Comparison of ENCODE assay signal across 8 cellular contexts in genomic region chr7:35647171-35647574, GRCh38. TPM values are rescaled to one million over a fixed set of nuclear protein-coding genes. Genes with fewer than 3 reads are reported as not detected.
DNase-seq lines count a peak whose midpoint lies in the region; ATAC-seq and TF ChIP-seq lines count a peak whose summit lies in the region.

No MANE protein-coding gene starts in this region.

- in situ Hi-C loops in GM13977 (cut with MboI; ENCODE audit: low pct_unique_long_range_greater_than_20kb, low sequenced_read_pairs, unreplicated experiment): no loop called here

- peaks cover 61% of the 10 kb centered on the region for H3K4me1 Mint-ChIP-seq in activated CD8-positive, alpha-beta T cell treated with anti-CD3 and anti-CD28 coated beads for 36 hours (ENCODE audit: low read depth)
- H3K4me1 Mint-ChIP-seq in activated CD8-positive, alpha-beta T cell treated with anti-CD3 and anti-CD28 coated beads, Interleukin-2, amount 10 ng/mL, durations not matched to agents 7 days and 5 days (ENCODE audit: low read depth): peaks cover 32% of the 10 kb centered on the region
- peaks cover 40% of the 10 kb centered on the region for H3K4me1 Mint-ChIP-seq in WTC11

- no peaks in the 10 kb centered on the region for H3K27me3 Mint-ChIP-seq in activated CD8-positive, alpha-beta T cell treated with anti-CD3 and anti-CD28 coated beads for 36 hours
- H3K27me3 Mint-ChIP-seq in activated CD8-positive, alpha-beta T cell treated with anti-CD3 and anti-CD28 coated beads, Interleukin-2, amount 10 ng/mL, durations not matched to agents 7 days and 5 days (ENCODE audit: low read depth): no peaks in the 10 kb centered on the region
- H3K27me3 Mint-ChIP-seq in WTC11 (ENCODE audit: low read depth): no peaks in the 10 kb centered on the region

- peak overlapping the region; percentile 44 for H3K27ac Mint-ChIP-seq in activated CD8-positive, alpha-beta T cell treated with anti-CD3 and anti-CD28 coated beads for 36 hours
- H3K27ac Mint-ChIP-seq in activated CD8-positive, alpha-beta T cell treated with anti-CD3 and anti-CD28 coated beads, Interleukin-2, amount 10 ng/mL, durations not matched to agents 7 days and 5 days: no peak overlapping the region
- H3K27ac Mint-ChIP-seq in WTC11: peak overlapping the region; percentile 51

- no peak for TF ChIP-seq POLR2A in testis (IDR thresholded peaks at IDR 0.05)

- H3K9me3 Mint-ChIP-seq in activated CD8-positive, alpha-beta T cell treated with anti-CD3 and anti-CD28 coated beads for 36 hours: peaks cover 3% of the 10 kb centered on the region
- no peaks in the 10 kb centered on the region for H3K9me3 Mint-ChIP-seq in activated CD8-positive, alpha-beta T cell treated with anti-CD3 and anti-CD28 coated beads, Interleukin-2, amount 10 ng/mL, durations not matched to agents 7 days and 5 days (ENCODE audit: insufficient read depth)
- H3K9me3 Mint-ChIP-seq in WTC11: peaks cover 2% of the 10 kb centered on the region

- POLR2A ChIA-PET in activated CD8-positive, alpha-beta T cell treated with anti-CD3 and anti-CD28 coated beads for 36 hours (lab: Charles Lee): interaction anchor here (0.8 kb wide), 1 partner anchor 10 kb away, joined by 3 read pairs; no protein-coding TSS in a partner anchor
- POLR2A ChIA-PET in activated CD8-positive, alpha-beta T cell treated with anti-CD3 and anti-CD28 coated beads, Interleukin-2, amount 10 ng/mL, durations not matched to agents 7 days and 5 days (lab: Charles Lee): interaction anchor here (0.9 kb wide), 1 partner anchor 46 kb away, joined by 3 read pairs; no protein-coding TSS in a partner anchor
- POLR2A ChIA-PET in WTC11 (lab: Charles Lee): no interaction called here

- H3K27me3 ChIP-seq in testis: no peaks in the 10 kb centered on the region

- peaks cover 25% of the 10 kb centered on the region for H3K4me1 ChIP-seq in testis

- WGBS in testis, 2 donors: 25 to 40% methylated on average over 4 of the region's 4 CpGs

- CTCF ChIA-PET in activated CD8-positive, alpha-beta T cell treated with anti-CD3 and anti-CD28 coated beads for 36 hours (lab: Charles Lee): interaction anchor here (1.0 to 1.2 kb wide), 2 partner anchors 16 to 259 kb away, joined by 3 read pairs; no protein-coding TSS in a partner anchor
- CTCF ChIA-PET in activated CD8-positive, alpha-beta T cell treated with anti-CD3 and anti-CD28 coated beads, Interleukin-2, amount 10 ng/mL, durations not matched to agents 7 days and 5 days (lab: Charles Lee): interaction anchor here (1.3 to 1.5 kb wide), 3 partner anchors 23 to 54 kb away, joined by 3 to 9 read pairs (median 5); no protein-coding TSS in a partner anchor
- CTCF ChIA-PET in WTC11 (lab: Charles Lee): interaction anchor here (1.0 to 1.5 kb wide), 4 partner anchors 9 to 78 kb away, joined by 3 to 6 read pairs (median 4); no protein-coding TSS in a partner anchor

- no peak overlapping the region for H3K4me3 ChIP-seq in testis

- peak overlapping the region; percentile 28 to 75 for H3K27ac ChIP-seq in testis

- no peak for TF ChIP-seq CTCF in activated CD8-positive, alpha-beta T cell treated with anti-CD3 and anti-CD28 coated beads for 36 hours (IDR thresholded peaks at IDR 0.05)
- no peak for TF ChIP-seq CTCF in WTC11 (IDR thresholded peaks at IDR 0.05)
- no peak for TF ChIP-seq CTCF in testis (IDR thresholded peaks at IDR 0.05)
- no peak for TF ChIP-seq CTCF in GM13977 (IDR thresholded peaks at IDR 0.05; ENCODE audit: extremely low read depth, insufficient read depth, missing control alignments)

- H3K36me3 Mint-ChIP-seq in activated CD8-positive, alpha-beta T cell treated with anti-CD3 and anti-CD28 coated beads for 36 hours (ENCODE audit: low read depth): peaks cover 15% of the 10 kb centered on the region
- H3K36me3 Mint-ChIP-seq in activated CD8-positive, alpha-beta T cell treated with anti-CD3 and anti-CD28 coated beads, Interleukin-2, amount 10 ng/mL, durations not matched to agents 7 days and 5 days (ENCODE audit: low read depth): peaks cover 46% of the 10 kb centered on the region
- peaks cover 2% of the 10 kb centered on the region for H3K36me3 Mint-ChIP-seq in WTC11

- no peak overlapping the region for H3K4me3 Mint-ChIP-seq in activated CD8-positive, alpha-beta T cell treated with anti-CD3 and anti-CD28 coated beads for 36 hours
- no peak overlapping the region for H3K4me3 Mint-ChIP-seq in activated CD8-positive, alpha-beta T cell treated with anti-CD3 and anti-CD28 coated beads, Interleukin-2, amount 10 ng/mL, durations not matched to agents 7 days and 5 days
- peak overlapping the region; percentile 4 for H3K4me3 Mint-ChIP-seq in WTC11

- DNase-seq in activated CD8-positive, alpha-beta T cell treated with anti-CD3 and anti-CD28 coated beads for 36 hours: no peak
- DNase-seq in activated CD8-positive, alpha-beta T cell treated with anti-CD3 and anti-CD28 coated beads, Interleukin-2, amount 10 ng/mL, durations not matched to agents 7 days and 5 days: no peak
- no peak for DNase-seq in WTC11 (ENCODE audit: low spot score)
- peak; percentile 81 for DNase-seq in iris pigment epithelial cell (ENCODE audit: low read depth)
- DNase-seq in testis: peak; percentile 63
- no peak for DNase-seq in GM13977 (ENCODE audit: low spot score)
- no peak for DNase-seq in COLO829 (ENCODE audit: low spot score)

- ATAC-seq in activated CD8-positive, alpha-beta T cell treated with anti-CD3 and anti-CD28 coated beads for 36 hours: no peak
- no peak for ATAC-seq in activated CD8-positive, alpha-beta T cell treated with anti-CD3 and anti-CD28 coated beads, Interleukin-2, amount 10 ng/mL, durations not matched to agents 7 days and 5 days
- ATAC-seq in WTC11: peak; percentile 99
- no peak for ATAC-seq in GM18873 (IDR thresholded peaks at IDR 0.05; ENCODE audit: low FRiP score, unreplicated experiment)

- no peaks in the 10 kb centered on the region for H3K9me3 ChIP-seq in testis

- intact Hi-C loops in activated CD8-positive, alpha-beta T cell treated with anti-CD3 and anti-CD28 coated beads for 36 hours (cut with micrococcal nuclease): no loop called here
- intact Hi-C loops in testis (cut with DNase I; ENCODE audit: low total_unique reads): no loop called here

- H3K36me3 ChIP-seq in testis (ENCODE audit: low read depth, missing control alignments): no peaks in the 10 kb centered on the region

TF ChIP-seq in WTC11, 78 proteins besides CTCF, POLR2A, EP300 and RAD21:
- TF ChIP-seq GABPB1 (CRISPR knock-in tag; IDR thresholded peaks at IDR 0.05) (0 out of 2 replicates have a peak, but pooled peaks have one; percentile 30), CREM (CRISPR knock-in tag; IDR thresholded peaks at IDR 0.05) (no peak)

RNA-seq across cellular contexts. Expression of gene HERPUD2, which starts 47.8 kb away (rescaled TPM):
- total RNA-seq in activated CD8-positive, alpha-beta T cell treated with anti-CD3 and anti-CD28 coated beads for 36 hours: 10 to 100 TPM; 24.9 to 25.0 TPM
- total RNA-seq in activated CD8-positive, alpha-beta T cell treated with anti-CD3 and anti-CD28 coated beads, Interleukin-2, amount 10 ng/mL, durations not matched to agents 7 days and 5 days: 10 to 100 TPM; 30.4 to 31.3 TPM
- 15.5 to 18.5 TPM (median 16.2 TPM) in 3 replicates for total RNA-seq in WTC11 (2021)
- 10 to 100 TPM; 63.5 to 78.4 TPM for total RNA-seq in testis
- polyA plus RNA-seq in testis (ENCODE audit: insufficient read depth, low read depth, low replicate concordance): 51.7 TPM

Comparison
In these comparisons a context has a peak if more than half of its experiments do, and no peak if none do; other contexts are left out.
1. DNase-seq: peak in iris pigment epithelial cell (single experiment) and testis (single experiment); none in activated CD8-positive, alpha-beta T cell treated with anti-CD3 and anti-CD28 coated beads for 36 hours (single experiment), activated CD8-positive, alpha-beta T cell treated with anti-CD3 and anti-CD28 coated beads, Interleukin-2, amount 10 ng/mL, durations not matched to agents 7 days and 5 days (single experiment), WTC11 (single experiment), GM13977 (single experiment) and COLO829 (single experiment).